1 cellular context compared by ENCODE assay signal in genomic region chr3:185716436-185717090, GRCh38.
TF ChIP-seq lines count a peak whose summit lies in the region.

No MANE protein-coding gene starts in this region.

TF ChIP-seq in SK-N-SH treated with all-trans-retinoic acid at 6 μM for 48 hours, 23 proteins besides CTCF, POLR2A, EP300 and RAD21 (continued from another document):
- no peak for TF ChIP-seq TSHZ2 (CRISPR knock-in tag; IDR thresholded peaks at IDR 0.05)
- no peak for TF ChIP-seq POU6F1 (CRISPR knock-in tag; IDR thresholded peaks at IDR 0.05; ENCODE audit: borderline replicate concordance, low read depth)
- TF ChIP-seq TOX (CRISPR knock-in tag; IDR thresholded peaks at IDR 0.05; ENCODE audit: borderline replicate concordance): no peak
- no peak for TF ChIP-seq ZFP30 (CRISPR knock-in tag; IDR thresholded peaks at IDR 0.05)
- no peak for TF ChIP-seq ZNF565 (CRISPR knock-in tag; conservative IDR thresholded peaks at IDR 0.05; ENCODE audit: low read depth)
- TF ChIP-seq SNAI2 (CRISPR knock-in tag; IDR thresholded peaks at IDR 0.05): no peak
- TF ChIP-seq PATZ1 (CRISPR knock-in tag; IDR thresholded peaks at IDR 0.05; ENCODE audit: borderline replicate concordance): no peak
- no peak for TF ChIP-seq ZNF8 (CRISPR knock-in tag; IDR thresholded peaks at IDR 0.05)
- no peak for TF ChIP-seq GLIS3 (CRISPR knock-in tag; IDR thresholded peaks at IDR 0.05)
- no peak for TF ChIP-seq RARB (CRISPR knock-in tag; IDR thresholded peaks at IDR 0.05)
- TF ChIP-seq ZC3H10 (CRISPR knock-in tag; IDR thresholded peaks at IDR 0.05): no peak
- TF ChIP-seq ARNTL (CRISPR knock-in tag; IDR thresholded peaks at IDR 0.05; ENCODE audit: borderline replicate concordance, low read depth): no peak
- TF ChIP-seq CREB5 (CRISPR knock-in tag; IDR thresholded peaks at IDR 0.05; ENCODE audit: low read depth): no peak
- no peak for TF ChIP-seq TCF4 (CRISPR knock-in tag; IDR thresholded peaks at IDR 0.05; ENCODE audit: borderline replicate concordance)
- TF ChIP-seq OSR1 (CRISPR knock-in tag; IDR thresholded peaks at IDR 0.05): no peak
TF ChIP-seq in SK-N-SH treated with all-trans-retinoic acid at 6 μM for 48 hours: peak in this region for 0.
